Comparison of ENCODE assay signal across 9 cellular contexts in genomic region chr1:94060720-94061119, GRCh38.
DNase-seq lines count a peak whose midpoint lies in the region; ATAC-seq and TF ChIP-seq lines count a peak whose summit lies in the region.
"Had no signal": no experiment of that assay in that cellular context is flagged by ENCODE, and none has a peak within 500 bp of the region (broad histone marks: within the 10 kb centered on the region; RNA-seq: fewer than 3 reads in every experiment).

No MANE protein-coding gene starts in this region.

- TF ChIP-seq CTCF in Panc1 (IDR thresholded peaks at IDR 0.05) = no peak
- TF ChIP-seq CTCF in fibroblast of villous mesenchyme (IDR thresholded peaks at IDR 0.05; ENCODE audit: insufficient read depth, low read depth, low read length) = no peak
- no peak for TF ChIP-seq CTCF in thyroid gland (IDR thresholded peaks at IDR 0.05)

- peak; percentile 22 for DNase-seq in EH (ENCODE audit: low read depth)
- no peak for DNase-seq in Panc1 (ENCODE audit: low read depth, low spot score)
- DNase-seq in fibroblast of villous mesenchyme (ENCODE audit: low read depth) = peak; percentile 59
- DNase-seq in thyroid gland = no peak
- no peak for DNase-seq in ACHN
- no peak for DNase-seq in activated effector memory CD4-positive, alpha-beta T cell treated with anti-CD3 and anti-CD28 coated beads, Interleukin-2, amount 50 U/mL, for 16 hours

- POLR2A ChIA-PET in Panc1 (lab: Charles Lee) = no interaction called here

- H3K36me3 ChIP-seq in Panc1 (ENCODE audit: control insufficient read depth, insufficient read depth, low read length) (no peaks in the 10 kb centered on the region), thyroid gland (no peaks in the 10 kb centered on the region)
- H3K36me3 ChIP-seq: BLaER1 had no signal

- H3K4me1 ChIP-seq in Panc1 (ENCODE audit: control insufficient read depth, insufficient read depth, low read length) = peaks cover 6% of the 10 kb centered on the region
- H3K4me1 ChIP-seq in thyroid gland = peaks cover 20 to 50% of the 10 kb centered on the region in 2 donors

- no peak overlapping the region for H3K4me3 ChIP-seq in Panc1 (ENCODE audit: low read depth in 2 of 2, low read length in 2 of 2)
- no peak overlapping the region for H3K4me3 ChIP-seq in fibroblast of villous mesenchyme (ENCODE audit: low read depth, low read length)
- H3K4me3 ChIP-seq in thyroid gland (replicated peaks in 1 of 3) = no peak overlapping the region
- H3K4me3 ChIP-seq: BLaER1, GM23248 had no signal

- no peak for TF ChIP-seq POLR2A in thyroid gland (IDR thresholded peaks at IDR 0.05)

- intact Hi-C loops in Panc1 (cut with micrococcal nuclease; ENCODE audit: unreplicated experiment) = loop anchor here (5.0 kb wide), 1 partner anchor 102 kb away; no protein-coding TSS in a partner anchor
- intact Hi-C loops in thyroid gland (cut with DNase I) = loop anchor here (5.0 kb wide), 1 partner anchor 177 kb away; the partner anchor contains the start of gene ARHGAP29

- peak overlapping the region; percentile 99; the same call in 1 of the 2 replicates for H3K27ac ChIP-seq in Panc1 (ENCODE audit: low read length)
- H3K27ac ChIP-seq in thyroid gland = peak overlapping the region in 2 of 3 donors; percentile 19 to 36
- H3K27ac ChIP-seq: BLaER1, GM23248 had no signal

- BruUV-seq in Panc1 (replicated peaks; lab: Mats Ljungman, UMichigan) = no TSS peak

- ATAC-seq in Panc1 (no peak), HG03095 (IDR thresholded peaks at IDR 0.05; ENCODE audit: unreplicated experiment) (no peak)

- CTCF ChIA-PET in Panc1 (lab: Charles Lee) = no interaction called here

- in situ Hi-C loops in Panc1 (cut with HindIII; ENCODE audit: low pct_unique_long_range_greater_than_20kb, low sequenced_read_pairs) = no loop called here
- in situ Hi-C loops in ACHN (cut with HindIII; ENCODE audit: low pct_ligation_motif_present, low pct_unique_long_range_greater_than_20kb, low sequenced_read_pairs) = no loop called here

- H3K9me3 ChIP-seq in Panc1 (ENCODE audit: control insufficient read depth, insufficient read depth, low read depth, low read length) (no peaks in the 10 kb centered on the region), thyroid gland (no peaks in the 10 kb centered on the region)
- H3K9me3 ChIP-seq: BLaER1 had no signal

- 71 to 80% methylated on average over 2 of the region's 2 CpGs for WGBS in thyroid gland, 2 donors

- no peaks in the 10 kb centered on the region for H3K27me3 ChIP-seq in Panc1 (ENCODE audit: control insufficient read depth, insufficient read depth, low read length)
- no peaks in the 10 kb centered on the region for H3K27me3 ChIP-seq in thyroid gland
- H3K27me3 ChIP-seq: BLaER1 had no signal

Comparison
In these comparisons a context has a peak if more than half of its experiments do, and no peak if none do; other contexts are left out.
1. DNase-seq: peak in EH (single experiment) and fibroblast of villous mesenchyme (single experiment); none in Panc1 (single experiment), thyroid gland (0 of 2), ACHN (single experiment) and activated effector memory CD4-positive, alpha-beta T cell treated with anti-CD3 and anti-CD28 coated beads, Interleukin-2, amount 50 U/mL, for 16 hours (single experiment).